Comparison of ENCODE assay signal across 4 cellular contexts in genomic region chr22:25233706-25234105, GRCh38. TPM values are rescaled to one million over a fixed set of nuclear protein-coding genes. Genes with fewer than 3 reads are reported as not detected.
"Had no signal": no experiment of that assay in that cellular context is flagged by ENCODE, and none has a peak within 500 bp of the region (broad histone marks: within the 10 kb centered on the region; RNA-seq: fewer than 3 reads in every experiment).

No MANE protein-coding gene starts in this region.

RNA-seq across cellular contexts. Expression of gene CRYBB2, which starts 14.3 kb away (rescaled TPM):
- total RNA-seq: HT-29, HT1080, IMR-90 had no signal
- polyA plus RNA-seq: IgD-negative memory B cell, IMR-90 had no signal

RNA-seq across cellular contexts. Expression of gene CRYBB3, which starts 34.0 kb away (rescaled TPM):
- total RNA-seq: HT1080, IMR-90 had no signal
- polyA plus RNA-seq: IgD-negative memory B cell, IMR-90 had no signal
